In genomic region chr19:43527860-43528622, GRCh38 we compare ENCODE assay signal across 8 cellular contexts. TPM values are rescaled to one million over a fixed set of nuclear protein-coding genes. Genes with fewer than 3 reads are reported as not detected.
DNase-seq lines count a peak whose midpoint lies in the region; ATAC-seq and TF ChIP-seq lines count a peak whose summit lies in the region.

No MANE protein-coding gene starts in this region.

- ATAC-seq in HG02938 (IDR thresholded peaks at IDR 0.05; ENCODE audit: unreplicated experiment) = no peak
- no peak for ATAC-seq in HG03135 (IDR thresholded peaks at IDR 0.05; ENCODE audit: unreplicated experiment)
- no peak for ATAC-seq in HG03097 (IDR thresholded peaks at IDR 0.05; ENCODE audit: low FRiP score, unreplicated experiment)

- WGBS in ovary, 3 donors = 15 to 21% (median 20%) methylated on average over 13 of the region's 13 CpGs

- no peaks in the 10 kb centered on the region for H3K9me3 ChIP-seq in ovary

- no peak overlapping the region for H3K27ac ChIP-seq in ovary

- H3K4me3 ChIP-seq in choroid plexus epithelial cell (ENCODE audit: low read depth, low read length) = peak overlapping the region; percentile 17
- peak overlapping the region; percentile 87 for H3K4me3 ChIP-seq in ovary

- H3K27me3 ChIP-seq in ovary = no peaks in the 10 kb centered on the region

- TF ChIP-seq CTCF in choroid plexus epithelial cell (conservative IDR thresholded peaks at IDR 0.05; ENCODE audit: low read depth, low read length) (no peak), ovary (IDR thresholded peaks at IDR 0.05) (no peak)

- TF ChIP-seq EP300 in ovary (IDR thresholded peaks at IDR 0.05) = peak; percentile 35

- no peaks in the 10 kb centered on the region for H3K36me3 ChIP-seq in ovary

- no peak for TF ChIP-seq POLR2A in ovary (IDR thresholded peaks at IDR 0.05)

- intact Hi-C loops in ovary (cut with DNase I) = loop anchor here in 1 of 4 donors (5.0 kb wide), 1 partner anchor 66 kb away; no protein-coding TSS in a partner anchor

- peaks cover 9% of the 10 kb centered on the region for H3K4me1 ChIP-seq in ovary (ENCODE audit: insufficient read depth)

- peak; percentile 82 for DNase-seq in DMS53 treated with DMSO at 0.1 percent for 48 hours (lab: John Stamatoyannopoulos, UW; ENCODE audit: unreplicated experiment)
- peak; percentile 53 for DNase-seq in NCI-H2107 (lab: John Stamatoyannopoulos, UW)
- DNase-seq in choroid plexus epithelial cell (ENCODE audit: low read depth) = no peak
- DNase-seq in ovary = peak in 2 of 5 donors; percentile 17 to 57
- no peak for DNase-seq in NCI-H524 treated with DMSO at 0.1 percent for 48 hours (lab: John Stamatoyannopoulos, UW)

RNA-seq across cellular contexts. Expression of gene ETHE1, which starts 1.0 kb away (rescaled TPM):
- total RNA-seq in ovary = 10 to 100 TPM; 16.1 to 28.5 (median 22.5) TPM
- polyA plus RNA-seq in ovary = 10 to 100 TPM; 25.0 to 28.7 TPM

RNA-seq across cellular contexts. Expression of gene ZNF575, which starts 4.9 kb away (rescaled TPM):
- total RNA-seq in ovary = 1 to 10 TPM; 1.3 to 5.9 (median 3.9) TPM
- 1 to 10 TPM; 1.2 to 1.7 TPM for polyA plus RNA-seq in ovary

RNA-seq across cellular contexts. Expression of gene PHLDB3, which starts 23.5 kb away (rescaled TPM):
- total RNA-seq in ovary = 10 to 100 TPM; 14.5 to 29.7 (median 21.8) TPM
- 10 to 100 TPM in 1 of 2 donors, 1 to 10 TPM in 1; 1.4 to 14.7 TPM for polyA plus RNA-seq in ovary

RNA-seq across cellular contexts. Expression of gene XRCC1, which starts 47.3 kb away (rescaled TPM):
- 10 to 100 TPM; 19.0 to 39.9 (median 28.4) TPM for total RNA-seq in ovary
- polyA plus RNA-seq in ovary = 10 to 100 TPM; 16.8 to 37.7 TPM

RNA-seq across cellular contexts. Expression of gene PINLYP, which starts 47.6 kb away (rescaled TPM):
- total RNA-seq in ovary = 10 to 100 TPM; 10.6 to 22.3 (median 17.7) TPM
- 10 to 100 TPM; 25.5 to 29.9 TPM for polyA plus RNA-seq in ovary

Comparison
In these comparisons a context has a peak if more than half of its experiments do, and no peak if none do; other contexts are left out.
1. DNase-seq: peak in DMS53 treated with DMSO at 0.1 percent for 48 hours (single experiment) and NCI-H2107 (single experiment); none in choroid plexus epithelial cell (single experiment) and NCI-H524 treated with DMSO at 0.1 percent for 48 hours (single experiment).